In genomic region chr11:114173836-114174235, GRCh38 we compare ENCODE assay signal across 13 cellular contexts.
DNase-seq lines count a peak whose midpoint lies in the region; ATAC-seq and TF ChIP-seq lines count a peak whose summit lies in the region.
"Had no signal": no experiment of that assay in that cellular context is flagged by ENCODE, and none has a peak within 500 bp of the region (broad histone marks: within the 10 kb centered on the region; RNA-seq: fewer than 3 reads in every experiment).

No MANE protein-coding gene starts in this region.

- peaks cover 97% of the 10 kb centered on the region for H3K4me1 Mint-ChIP-seq in activated naive CD4-positive, alpha-beta T cell treated with anti-CD3 and anti-CD28 coated beads, Interleukin-2, amount 50 U/mL, for 24 hours
- peaks cover 89% of the 10 kb centered on the region for H3K4me1 Mint-ChIP-seq in nephron progenitor cell

- peak overlapping the region; percentile 93 to 96 for H3K27ac ChIP-seq in breast epithelium
- H3K27ac ChIP-seq in mucosa of rectum (ENCODE audit: low read depth in 2 of 2, low read length in 2 of 2) = peak overlapping the region; percentile 71 to 86
- peak overlapping the region; percentile 99 to 100 (median 100) for H3K27ac ChIP-seq in thyroid gland

- TF ChIP-seq CTCF in breast epithelium (IDR thresholded peaks at IDR 0.05) (no peak), thyroid gland (IDR thresholded peaks at IDR 0.05) (no peak), nephron progenitor cell (IDR thresholded peaks at IDR 0.05) (no peak)

- no peaks in the 10 kb centered on the region for H3K27me3 Mint-ChIP-seq in activated naive CD4-positive, alpha-beta T cell treated with anti-CD3 and anti-CD28 coated beads, Interleukin-2, amount 50 U/mL, for 24 hours
- peaks cover 10% of the 10 kb centered on the region for H3K27me3 Mint-ChIP-seq in nephron progenitor cell (ENCODE audit: low read depth, poor library complexity)

- intact Hi-C loops in breast epithelium (cut with DNase I; ENCODE audit: low total_unique reads) (no loop called here), thyroid gland (cut with DNase I) (no loop called here)

- H3K36me3 ChIP-seq in breast epithelium = no peaks in the 10 kb centered on the region
- no peaks in the 10 kb centered on the region for H3K36me3 ChIP-seq in mucosa of rectum (ENCODE audit: control insufficient read depth in 2 of 2, insufficient read depth in 2 of 2, low read length in 2 of 2)
- H3K36me3 ChIP-seq in thyroid gland = peaks cover 0 to 4% of the 10 kb centered on the region in 2 donors

- ATAC-seq in HG03139 (IDR thresholded peaks at IDR 0.05; ENCODE audit: unreplicated experiment) = no peak

- no peaks in the 10 kb centered on the region for H3K9me3 Mint-ChIP-seq in activated naive CD4-positive, alpha-beta T cell treated with anti-CD3 and anti-CD28 coated beads, Interleukin-2, amount 50 U/mL, for 24 hours
- H3K9me3 Mint-ChIP-seq in nephron progenitor cell = no peaks in the 10 kb centered on the region

- H3K4me1 ChIP-seq in breast epithelium = peaks cover 36 to 89% of the 10 kb centered on the region in 2 donors
- H3K4me1 ChIP-seq in mucosa of rectum (ENCODE audit: control insufficient read depth in 2 of 2, insufficient read depth in 2 of 2, low read length in 2 of 2) = peaks cover 44 to 64% of the 10 kb centered on the region in 2 donors
- peaks cover 99 to 100% of the 10 kb centered on the region in 2 donors for H3K4me1 ChIP-seq in thyroid gland

- H3K27ac Mint-ChIP-seq in activated naive CD4-positive, alpha-beta T cell treated with anti-CD3 and anti-CD28 coated beads, Interleukin-2, amount 50 U/mL, for 24 hours = peak overlapping the region; percentile 72
- H3K27ac Mint-ChIP-seq in nephron progenitor cell = no peak overlapping the region

- WGBS in thyroid gland, 2 donors = 88% methylated on average over 5 of the region's 5 CpGs

- H3K27me3 ChIP-seq in breast epithelium (no peaks in the 10 kb centered on the region), mucosa of rectum (ENCODE audit: control insufficient read depth in 2 of 2, insufficient read depth in 2 of 2, low read length in 2 of 2) (no peaks in the 10 kb centered on the region), thyroid gland (no peaks in the 10 kb centered on the region)

- H3K9me3 ChIP-seq in breast epithelium = no peaks in the 10 kb centered on the region
- no peaks in the 10 kb centered on the region for H3K9me3 ChIP-seq in mucosa of rectum (ENCODE audit: control insufficient read depth in 2 of 2, low read length in 2 of 2)
- H3K9me3 ChIP-seq in thyroid gland = no peaks in the 10 kb centered on the region

- H3K4me3 ChIP-seq in breast epithelium (no peak overlapping the region), mucosa of rectum (ENCODE audit: low read length in 2 of 2) (peak overlapping the region in 1 of 2 donors; percentile 41), thyroid gland (replicated peaks in 1 of 3) (no peak overlapping the region)

- H3K4me3 Mint-ChIP-seq in activated naive CD4-positive, alpha-beta T cell treated with anti-CD3 and anti-CD28 coated beads, Interleukin-2, amount 50 U/mL, for 24 hours = no peak overlapping the region
- H3K4me3 Mint-ChIP-seq in nephron progenitor cell = no peak overlapping the region

- H3K36me3 Mint-ChIP-seq in activated naive CD4-positive, alpha-beta T cell treated with anti-CD3 and anti-CD28 coated beads, Interleukin-2, amount 50 U/mL, for 24 hours = no peaks in the 10 kb centered on the region
- no peaks in the 10 kb centered on the region for H3K36me3 Mint-ChIP-seq in nephron progenitor cell (ENCODE audit: low read depth)

- no peak for DNase-seq in activated naive CD4-positive, alpha-beta T cell (lab: John Stamatoyannopoulos, UW)
- DNase-seq in breast epithelium (ENCODE audit: low spot score in 2 of 2) = no peak
- DNase-seq in thyroid gland = no peak
- DNase-seq in GM19240 (ENCODE audit: insufficient read length, low spot score) = no peak
- DNase-seq in nephron progenitor cell = no peak
- DNase-seq: activated CD4-positive, alpha-beta T cell treated with anti-CD3 and anti-CD28 coated beads for 4 hours; activated effector memory CD4-positive, alpha-beta T cell treated with anti-CD3 and anti-CD28 coated beads, Interleukin-2, amount 50 U/mL, for 16 hours; dermis blood vessel endothelial cell; Karpas-422; NCI-H2081 treated with DMSO at 0.1 percent for 48 hours had no signal

- TF ChIP-seq POLR2A in breast epithelium (IDR thresholded peaks at IDR 0.05) (no peak), thyroid gland (IDR thresholded peaks at IDR 0.05) (no peak)

- peak overlapping the region in 1 of 2 donors; percentile 50 for H3K9ac ChIP-seq in mucosa of rectum (ENCODE audit: low read depth in 1 of 2, low read length in 2 of 2)
